ENCODE assay signal across 23 cellular contexts in genomic region chr2:30204281-30204680, GRCh38. TPM values are rescaled to one million over a fixed set of nuclear protein-coding genes. Genes with fewer than 3 reads are reported as not detected.
DNase-seq lines count a peak whose midpoint lies in the region; ATAC-seq and TF ChIP-seq lines count a peak whose summit lies in the region.
"Had no signal": no experiment of that assay in that cellular context is flagged by ENCODE, and none has a peak within 500 bp of the region (broad histone marks: within the 10 kb centered on the region; RNA-seq: fewer than 3 reads in every experiment).

No MANE protein-coding gene starts in this region.

- no peaks in the 10 kb centered on the region for H3K27me3 ChIP-seq in left ventricle myocardium inferior (ENCODE audit: low read depth)
- H3K27me3 ChIP-seq in heart right ventricle: no peaks in the 10 kb centered on the region
- H3K27me3 ChIP-seq in left lung: no peaks in the 10 kb centered on the region
- H3K27me3 ChIP-seq in gastrocnemius medialis: no peaks in the 10 kb centered on the region

- no peak for TF ChIP-seq POLR2A in gastrocnemius medialis (IDR thresholded peaks at IDR 0.05)

- H3K4me3 ChIP-seq in left ventricle myocardium inferior (no peak overlapping the region), heart right ventricle (no peak overlapping the region), left lung (no peak overlapping the region), gastrocnemius medialis (no peak overlapping the region)
- H3K4me3 ChIP-seq: SJCRH30 had no signal

- WGBS in heart right ventricle, 2 donors: 87 to 97% methylated on average over 4 of the region's 4 CpGs

- intact Hi-C loops in left ventricle myocardium inferior (cut with micrococcal nuclease): no loop called here
- intact Hi-C loops in heart right ventricle (cut with DNase I): loop anchor here in 3 of 10 donors (2.0 to 10.0 kb wide), 3 partner anchors 37 to 503 kb away; no protein-coding TSS in a partner anchor
- intact Hi-C loops in left lung (cut with DNase I): loop anchor here in 1 of 2 donors (10.0 kb wide), 1 partner anchor 501 kb away; no protein-coding TSS in a partner anchor
- intact Hi-C loops in gastrocnemius medialis (cut with DNase I; ENCODE audit: low total_unique reads): no loop called here

- DNase-seq in left ventricle myocardium inferior (no peak), heart right ventricle (no peak), left lung (peak in 1 of 2 donors; percentile 58), gastrocnemius medialis (no peak)
- DNase-seq: Calu3, GOT3, HCEC 1CT, NCI-H1092, NCI-H1417 treated with DMSO at 0.1 percent for 48 hours, NCI-H1694 treated with DMSO at 0.1 percent for 48 hours, NCI-H2081, NCI-H2171 treated with DMSO at 0.1 percent for 48 hours, NCI-H345, NCI-H524 treated with DMSO at 0.1 percent for 48 hours, NCI-H774, PC-3, SJCRH30 had no signal

- in situ Hi-C loops in gastrocnemius medialis (cut with MboI; ENCODE audit: low sequenced_read_pairs in 4 of 4): loop anchor here in 2 of 4 donors (10.0 to 25.0 kb wide), 3 partner anchors 501 to 1133 kb away; no protein-coding TSS in a partner anchor

- no peaks in the 10 kb centered on the region for H3K36me3 ChIP-seq in left ventricle myocardium inferior
- no peaks in the 10 kb centered on the region for H3K36me3 ChIP-seq in heart right ventricle
- no peaks in the 10 kb centered on the region for H3K36me3 ChIP-seq in left lung
- H3K36me3 ChIP-seq in gastrocnemius medialis: no peaks in the 10 kb centered on the region
- H3K36me3 ChIP-seq: SJCRH30 had no signal

- TF ChIP-seq CTCF in left ventricle myocardium inferior (IDR thresholded peaks at IDR 0.05; ENCODE audit: borderline replicate concordance) (no peak), heart right ventricle (IDR thresholded peaks at IDR 0.05) (no peak), left lung (IDR thresholded peaks at IDR 0.05) (no peak), gastrocnemius medialis (IDR thresholded peaks at IDR 0.05 in 4 of 5, conservative IDR thresholded peaks at IDR 0.05 in 1 of 5) (no peak)

- peak overlapping the region; percentile 47 for H3K27ac ChIP-seq in left ventricle myocardium inferior (replicated peaks)
- H3K27ac ChIP-seq in heart right ventricle: peak overlapping the region in 4 of 10 donors; percentile 16 to 47 (median 44)
- no peak overlapping the region for H3K27ac ChIP-seq in left lung
- H3K27ac ChIP-seq in gastrocnemius medialis: peak overlapping the region in 3 of 4 donors; percentile 32 to 55 (median 37)
- H3K27ac ChIP-seq: SJCRH30 had no signal

- ATAC-seq in heart right ventricle (no peak), left lung (peak; percentile 68), gastrocnemius medialis (no peak), HG03342 (IDR thresholded peaks at IDR 0.05; ENCODE audit: unreplicated experiment) (no peak), HG03354 (IDR thresholded peaks at IDR 0.05; ENCODE audit: poor library complexity, severe bottlenecking, unreplicated experiment) (no peak), HG03442 (IDR thresholded peaks at IDR 0.05; ENCODE audit: unreplicated experiment) (no peak)
- ATAC-seq: HepG2, PC-3, SK-N-SH treated with all-trans-retinoic acid at 6 μM for 48 hours had no signal

- H3K9me3 ChIP-seq in left ventricle myocardium inferior (replicated peaks): no peaks in the 10 kb centered on the region
- H3K9me3 ChIP-seq in heart right ventricle: no peaks in the 10 kb centered on the region
- no peaks in the 10 kb centered on the region for H3K9me3 ChIP-seq in left lung
- H3K9me3 ChIP-seq in gastrocnemius medialis: no peaks in the 10 kb centered on the region
- H3K9me3 ChIP-seq: SJCRH30 had no signal

- peaks cover 31% of the 10 kb centered on the region for H3K4me1 ChIP-seq in left ventricle myocardium inferior
- H3K4me1 ChIP-seq in heart right ventricle: peaks cover 3 to 36% (median 15%) of the 10 kb centered on the region in 9 donors
- H3K4me1 ChIP-seq in left lung: peaks cover 4 to 30% of the 10 kb centered on the region in 2 donors
- no peaks in the 10 kb centered on the region for H3K4me1 ChIP-seq in gastrocnemius medialis
- H3K4me1 ChIP-seq: SJCRH30 had no signal

RNA-seq across cellular contexts. Expression of gene LBH, which starts 27.1 kb away (rescaled TPM):
- 200 TPM for total RNA-seq in left ventricle myocardium inferior
- 100 to 1,000 TPM; 110 to 204 (median 156) TPM for total RNA-seq in heart right ventricle
- 10 to 100 TPM; 35.9 to 84.8 TPM for polyA plus RNA-seq in heart right ventricle
- 100 to 1,000 TPM; 119 to 256 TPM for total RNA-seq in left lung
- total RNA-seq in gastrocnemius medialis: 10 to 100 TPM in 2 of 4 donors, 1 to 10 TPM in 2; 5.4 to 37.6 (median 12.5) TPM
- total RNA-seq: G401 had no signal

RNA-seq across cellular contexts. Expression of gene YPEL5, which starts 57.5 kb away (rescaled TPM):
- total RNA-seq in left ventricle myocardium inferior: 63.6 TPM
- 10 to 100 TPM; 52.0 to 88.8 (median 73.8) TPM for total RNA-seq in heart right ventricle
- polyA plus RNA-seq in heart right ventricle: 10 to 100 TPM; 35.5 to 38.3 TPM
- 100 to 1,000 TPM in 1 of 2 donors, 10 to 100 TPM in 1; 58.5 to 118 TPM for total RNA-seq in left lung
- total RNA-seq in gastrocnemius medialis: 10 to 100 TPM; 31.4 to 76.7 (median 53.9) TPM

Comparison
In these comparisons a context has a peak if more than half of its experiments do, and no peak if none do; other contexts are left out.
1. H3K27ac ChIP-seq: peak in left ventricle myocardium inferior (single experiment) and gastrocnemius medialis (3 of 4); none in left lung (0 of 2).